ENCODE assay signal across 2 cellular contexts in genomic region chr1:43205671-43206070, GRCh38.
TF ChIP-seq lines count a peak whose summit lies in the region.

No MANE protein-coding gene starts in this region.

TF ChIP-seq in GM23338, 12 proteins besides CTCF, POLR2A, EP300 and RAD21:
- TF ChIP-seq ZNF462 (CRISPR knock-in tag; IDR thresholded peaks at IDR 0.05) = no peak
- TF ChIP-seq, protein P1, sequence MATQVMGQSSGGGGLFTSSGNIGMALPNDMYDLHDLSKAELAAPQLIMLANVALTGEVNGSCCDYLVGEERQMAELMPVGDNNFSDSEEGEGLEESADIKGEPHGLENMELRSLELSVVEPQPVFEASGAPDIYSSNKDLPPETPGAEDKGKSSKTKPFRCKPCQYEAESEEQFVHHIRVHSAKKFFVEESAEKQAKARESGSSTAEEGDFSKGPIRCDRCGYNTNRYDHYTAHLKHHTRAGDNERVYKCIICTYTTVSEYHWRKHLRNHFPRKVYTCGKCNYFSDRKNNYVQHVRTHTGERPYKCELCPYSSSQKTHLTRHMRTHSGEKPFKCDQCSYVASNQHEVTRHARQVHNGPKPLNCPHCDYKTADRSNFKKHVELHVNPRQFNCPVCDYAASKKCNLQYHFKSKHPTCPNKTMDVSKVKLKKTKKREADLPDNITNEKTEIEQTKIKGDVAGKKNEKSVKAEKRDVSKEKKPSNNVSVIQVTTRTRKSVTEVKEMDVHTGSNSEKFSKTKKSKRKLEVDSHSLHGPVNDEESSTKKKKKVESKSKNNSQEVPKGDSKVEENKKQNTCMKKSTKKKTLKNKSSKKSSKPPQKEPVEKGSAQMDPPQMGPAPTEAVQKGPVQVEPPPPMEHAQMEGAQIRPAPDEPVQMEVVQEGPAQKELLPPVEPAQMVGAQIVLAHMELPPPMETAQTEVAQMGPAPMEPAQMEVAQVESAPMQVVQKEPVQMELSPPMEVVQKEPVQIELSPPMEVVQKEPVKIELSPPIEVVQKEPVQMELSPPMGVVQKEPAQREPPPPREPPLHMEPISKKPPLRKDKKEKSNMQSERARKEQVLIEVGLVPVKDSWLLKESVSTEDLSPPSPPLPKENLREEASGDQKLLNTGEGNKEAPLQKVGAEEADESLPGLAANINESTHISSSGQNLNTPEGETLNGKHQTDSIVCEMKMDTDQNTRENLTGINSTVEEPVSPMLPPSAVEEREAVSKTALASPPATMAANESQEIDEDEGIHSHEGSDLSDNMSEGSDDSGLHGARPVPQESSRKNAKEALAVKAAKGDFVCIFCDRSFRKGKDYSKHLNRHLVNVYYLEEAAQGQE (IDR thresholded peaks at IDR 0.05; ENCODE audit: unreplicated experiment) = no peak
- TF ChIP-seq ETS1 (IDR thresholded peaks at IDR 0.05) = no peak
- no peak for TF ChIP-seq POLR2AphosphoS5 (IDR thresholded peaks at IDR 0.05; ENCODE audit: low read depth)
- TF ChIP-seq NANOG (IDR thresholded peaks at IDR 0.05; ENCODE audit: borderline replicate concordance) = no peak
- no peak for TF ChIP-seq CREB1 (CRISPR knock-in tag; IDR thresholded peaks at IDR 0.05; ENCODE audit: low read depth)
- TF ChIP-seq STAT1 (IDR thresholded peaks at IDR 0.05; ENCODE audit: unreplicated experiment) = no peak
- no peak for TF ChIP-seq ZNF114 (CRISPR knock-in tag; IDR thresholded peaks at IDR 0.05)
- TF ChIP-seq ZNF331 (CRISPR knock-in tag; IDR thresholded peaks at IDR 0.05; ENCODE audit: low read depth) = no peak
- TF ChIP-seq JUNB (IDR thresholded peaks at IDR 0.05; ENCODE audit: unreplicated experiment) = no peak
- no peak for TF ChIP-seq EZH2 (IDR thresholded peaks at IDR 0.05; ENCODE audit: low read depth, unreplicated experiment)
- TF ChIP-seq EZH2phosphoT487 (IDR thresholded peaks at IDR 0.05; ENCODE audit: unreplicated experiment) = no peak

TF ChIP-seq in SK-N-SH, 30 proteins besides CTCF, POLR2A, EP300 and RAD21:
- TF ChIP-seq SMC3 (IDR thresholded peaks at IDR 0.05; ENCODE audit: low read depth, low read length) (no peak), TCF12 (IDR thresholded peaks at IDR 0.05) (peak; percentile 22; the same call in 1 of the 2 replicates)
